20 cellular contexts compared by ENCODE assay signal in genomic region chr6:31722173-31722572, GRCh38. TPM values are rescaled to one million over a fixed set of nuclear protein-coding genes. Genes with fewer than 3 reads are reported as not detected.
DNase-seq lines count a peak whose midpoint lies in the region; ATAC-seq, FAIRE-seq and TF ChIP-seq lines count a peak whose summit lies in the region.
"Had no signal": no experiment of that assay in that cellular context is flagged by ENCODE, and none has a peak within 500 bp of the region (broad histone marks: within the 10 kb centered on the region; RNA-seq: fewer than 3 reads in every experiment).

No MANE protein-coding gene starts in this region.

- POLR2A ChIA-PET in activated naive CD8-positive, alpha-beta T cell treated with anti-CD3 and anti-CD28 coated beads, Interleukin-2, amount 10 ng/mL, durations not matched to agents 7 days and 5 days (lab: Charles Lee): interaction anchor here (0.7 to 2.6 kb wide), 5 partner anchors 8 to 498 kb away, joined by 3 to 8 read pairs (median 7); partner anchors contain the start of gene MSH5

- DNase-seq in NCI-H2029 (lab: John Stamatoyannopoulos, UW): peak; percentile 4
- no peak for DNase-seq in NCI-H2029 treated with DMSO at 0.1 percent for 48 hours (lab: John Stamatoyannopoulos, UW)
- no peak for DNase-seq in activated naive CD8-positive, alpha-beta T cell treated with anti-CD3 and anti-CD28 coated beads, Interleukin-2, amount 10 ng/mL, durations not matched to agents 7 days and 5 days
- DNase-seq in kidney: peak; percentile 34
- DNase-seq in neuronal stem cell (ENCODE audit: low spot score): no peak
- no peak for DNase-seq in NCI-H524 (lab: John Stamatoyannopoulos, UW)
- no peak for DNase-seq in stimulated activated CD4-positive, alpha-beta T cell treated with anti-CD3 and anti-CD28 coated beads, Interleukin-12 subunit alpha, Interleukin-12 subunit beta, amount 100 ng/mL, for 4 hours
- DNase-seq: AML-193; C1 segment of cervical spinal cord; Calu3; CD4-positive, alpha-beta T cell; DMS 273 treated with DMSO at 0.1 percent for 48 hours; GM23248 had no signal

- no peak overlapping the region for H2BK5ac ChIP-seq in neuronal stem cell (ENCODE audit: low read length)

- H3K27ac ChIP-seq in kidney (ENCODE audit: low read depth in 2 of 2, low read length in 2 of 2) (no peak overlapping the region), neuronal stem cell (replicated peaks; ENCODE audit: low read length) (no peak overlapping the region)
- H3K27ac ChIP-seq: 22Rv1, GM23248 had no signal

- no peak overlapping the region for H3K4ac ChIP-seq in neuronal stem cell (ENCODE audit: low read length)

- H3K4me3 ChIP-seq in kidney (ENCODE audit: low read length in 2 of 2) (no peak overlapping the region), neuronal stem cell (ENCODE audit: low read length in 2 of 2) (no peak overlapping the region)
- H3K4me3 ChIP-seq: GM23248 had no signal

- no peak overlapping the region for H3K9ac ChIP-seq in kidney (ENCODE audit: low read length in 2 of 2)
- H3K9ac ChIP-seq in neuronal stem cell (ENCODE audit: low read depth, low read length, poor library complexity): no peak overlapping the region
- H3K9ac ChIP-seq: GM23248 had no signal

- H3K23ac ChIP-seq in neuronal stem cell (ENCODE audit: low read depth, low read length, poor library complexity): peak overlapping the region; percentile 95

- peaks cover 6% of the 10 kb centered on the region for H3K27me3 Mint-ChIP-seq in activated naive CD8-positive, alpha-beta T cell treated with anti-CD3 and anti-CD28 coated beads, Interleukin-2, amount 10 ng/mL, durations not matched to agents 7 days and 5 days
- H3K27me3 Mint-ChIP-seq: CD4-positive, alpha-beta T cell had no signal

- no peaks in the 10 kb centered on the region for H3K9me3 Mint-ChIP-seq in activated naive CD8-positive, alpha-beta T cell treated with anti-CD3 and anti-CD28 coated beads, Interleukin-2, amount 10 ng/mL, durations not matched to agents 7 days and 5 days
- H3K9me3 Mint-ChIP-seq: CD4-positive, alpha-beta T cell had no signal

- H2BK12ac ChIP-seq in neuronal stem cell (ENCODE audit: low read length): no peak overlapping the region

- ATAC-seq in activated naive CD8-positive, alpha-beta T cell treated with anti-CD3 and anti-CD28 coated beads, Interleukin-2, amount 10 ng/mL, durations not matched to agents 7 days and 5 days (ENCODE audit: low read depth): no peak
- ATAC-seq in HG02623 (IDR thresholded peaks at IDR 0.05; ENCODE audit: unreplicated experiment): no peak
- ATAC-seq: HCT116 had no signal

- H2BK15ac ChIP-seq in neuronal stem cell (ENCODE audit: low read length): no peak overlapping the region

- no peak overlapping the region for H2AK5ac ChIP-seq in neuronal stem cell (ENCODE audit: low read depth, low read length)

- H2AFZ ChIP-seq in neuronal stem cell (ENCODE audit: low read length): no peak overlapping the region
- H2AFZ ChIP-seq: GM23248 had no signal

- no peak overlapping the region for H4K91ac ChIP-seq in neuronal stem cell (ENCODE audit: low read depth, low read length, poor library complexity)

- no peak for FAIRE-seq in kidney (lab: Jason Lieb, UNC)
- FAIRE-seq: H54 had no signal

- peaks cover 0 to 3% (median 0%) of the 10 kb centered on the region in 3 experiments for H3K27me3 ChIP-seq in neuronal stem cell (ENCODE audit: control insufficient read depth in 3 of 3, insufficient read depth in 3 of 3, low read depth in 1 of 3, low read length in 3 of 3)

- peaks cover 16% of the 10 kb centered on the region for H3K36me3 Mint-ChIP-seq in activated naive CD8-positive, alpha-beta T cell treated with anti-CD3 and anti-CD28 coated beads, Interleukin-2, amount 10 ng/mL, durations not matched to agents 7 days and 5 days

- intact Hi-C loops in kidney (cut with DNase I): no loop called here

- H3K36me3 ChIP-seq in kidney (ENCODE audit: control insufficient read depth in 1 of 2, insufficient read depth in 2 of 2, low read length in 2 of 2): peaks cover 6 to 14% of the 10 kb centered on the region in 2 donors
- peaks cover 19 to 26% of the 10 kb centered on the region in 2 donors for H3K36me3 ChIP-seq in neuronal stem cell (replicated peaks in 1 of 2; ENCODE audit: control insufficient read depth in 2 of 2, insufficient read depth in 2 of 2, low read length in 2 of 2)

- H3K4me3 Mint-ChIP-seq in activated naive CD8-positive, alpha-beta T cell treated with anti-CD3 and anti-CD28 coated beads, Interleukin-2, amount 10 ng/mL, durations not matched to agents 7 days and 5 days: no peak overlapping the region
- H3K4me3 Mint-ChIP-seq: CD4-positive, alpha-beta T cell had no signal

- WGBS in neuronal stem cell (ENCODE audit: extremely low coverage in 2 of 2, insufficient read length in 2 of 2, insufficient replicate concordance in 1 of 2), 2 donors: no CpG with 5 or more reads among the region's 3 CpGs

- H3K27ac Mint-ChIP-seq in activated naive CD8-positive, alpha-beta T cell treated with anti-CD3 and anti-CD28 coated beads, Interleukin-2, amount 10 ng/mL, durations not matched to agents 7 days and 5 days: peak overlapping the region; percentile 42
- H3K27ac Mint-ChIP-seq: CD4-positive, alpha-beta T cell had no signal

- H3K9me3 ChIP-seq in kidney (ENCODE audit: control insufficient read depth in 1 of 2, low read length in 2 of 2) (no peaks in the 10 kb centered on the region), neuronal stem cell (replicated peaks in 1 of 2; ENCODE audit: control insufficient read depth in 2 of 2, insufficient read depth in 1 of 2, low read depth in 1 of 2, low read length in 2 of 2) (no peaks in the 10 kb centered on the region)

- H4K8ac ChIP-seq in neuronal stem cell (ENCODE audit: low read depth, low read length): no peak overlapping the region

- H2BK120ac ChIP-seq in neuronal stem cell (ENCODE audit: low read depth, low read length): no peak overlapping the region

- no peak overlapping the region for H3K14ac ChIP-seq in neuronal stem cell (ENCODE audit: low read length)

- no peak overlapping the region for H3K18ac ChIP-seq in neuronal stem cell (ENCODE audit: low read length)

- no peaks in the 10 kb centered on the region for H3K79me1 ChIP-seq in neuronal stem cell (ENCODE audit: low read depth, low read length)

- peaks cover 27% of the 10 kb centered on the region for H3K4me1 Mint-ChIP-seq in activated naive CD8-positive, alpha-beta T cell treated with anti-CD3 and anti-CD28 coated beads, Interleukin-2, amount 10 ng/mL, durations not matched to agents 7 days and 5 days

- no peak for TF ChIP-seq CTCF in kidney (IDR thresholded peaks at IDR 0.05; ENCODE audit: borderline replicate concordance, extremely low read depth, insufficient read depth)

- H3K4me1 ChIP-seq in kidney (ENCODE audit: control insufficient read depth in 1 of 2, insufficient read depth in 1 of 2, low read depth in 1 of 2, low read length in 2 of 2) (no peaks in the 10 kb centered on the region), neuronal stem cell (ENCODE audit: control insufficient read depth in 2 of 2, insufficient read depth in 1 of 2, low read depth in 1 of 2, low read length in 2 of 2) (no peaks in the 10 kb centered on the region)

- H3K4me2 ChIP-seq in neuronal stem cell (ENCODE audit: insufficient read depth, low read length, poor library complexity, severe bottlenecking): no peak overlapping the region

RNA-seq across cellular contexts. Expression of gene LY6G6C, which starts 0.6 kb away (rescaled TPM):
- total RNA-seq in activated naive CD8-positive, alpha-beta T cell treated with anti-CD3 and anti-CD28 coated beads, Interleukin-2, amount 10 ng/mL, durations not matched to agents 7 days and 5 days: not detected
- total RNA-seq in kidney: not detected
- polyA plus RNA-seq in kidney (ENCODE audit: insufficient read depth, low read depth, low replicate concordance): not detected
- 0.57 TPM for polyA plus RNA-seq in neuronal stem cell (2013, experiment 1 of 2)
- polyA plus RNA-seq in neuronal stem cell (2013, experiment 2 of 2): 0.66 TPM
- total RNA-seq: Calu3; CD4-positive, alpha-beta T cell; Daoy; GM23248; HT-29 had no signal
- polyA plus RNA-seq: GM23248 had no signal

RNA-seq across cellular contexts. Expression of gene MPIG6B, which starts 1.0 kb away (rescaled TPM):
- total RNA-seq in activated naive CD8-positive, alpha-beta T cell treated with anti-CD3 and anti-CD28 coated beads, Interleukin-2, amount 10 ng/mL, durations not matched to agents 7 days and 5 days: 1 to 10 TPM; 1.2 to 1.5 TPM
- 0.60 TPM for total RNA-seq in kidney
- polyA plus RNA-seq in kidney (ENCODE audit: insufficient read depth, low read depth, low replicate concordance): not detected
- polyA plus RNA-seq in neuronal stem cell (2013, experiment 1 of 2): not detected
- not detected for polyA plus RNA-seq in neuronal stem cell (2013, experiment 2 of 2)
- total RNA-seq: A673, Calu3, Daoy, GM23248 had no signal
- polyA plus RNA-seq: GM23248 had no signal

RNA-seq across cellular contexts. Expression of gene DDAH2, which starts 6.9 kb away (rescaled TPM):
- total RNA-seq in activated naive CD8-positive, alpha-beta T cell treated with anti-CD3 and anti-CD28 coated beads, Interleukin-2, amount 10 ng/mL, durations not matched to agents 7 days and 5 days: 10 to 100 TPM; 28.3 to 29.1 TPM
- total RNA-seq in kidney: 98.9 TPM
- 147 TPM for polyA plus RNA-seq in kidney (ENCODE audit: insufficient read depth, low read depth, low replicate concordance)
- 115 TPM for polyA plus RNA-seq in neuronal stem cell (2013, experiment 1 of 2)
- 115 TPM for polyA plus RNA-seq in neuronal stem cell (2013, experiment 2 of 2)

RNA-seq across cellular contexts. Expression of gene LY6G6D, which starts 7.0 kb away (rescaled TPM):
- total RNA-seq in activated naive CD8-positive, alpha-beta T cell treated with anti-CD3 and anti-CD28 coated beads, Interleukin-2, amount 10 ng/mL, durations not matched to agents 7 days and 5 days: not detected
- not detected for total RNA-seq in kidney
- not detected for polyA plus RNA-seq in kidney (ENCODE audit: insufficient read depth, low read depth, low replicate concordance)
- polyA plus RNA-seq in neuronal stem cell (2013, experiment 1 of 2): not detected
- not detected for polyA plus RNA-seq in neuronal stem cell (2013, experiment 2 of 2)
- total RNA-seq: A673; Calu3; CD4-positive, alpha-beta T cell; Daoy; GM23248; HT-29 had no signal
- polyA plus RNA-seq: GM23248 had no signal

RNA-seq across cellular contexts. Expression of gene CLIC1, which starts 14.2 kb away (rescaled TPM):
- 100 to 1,000 TPM; 425 to 456 TPM for total RNA-seq in activated naive CD8-positive, alpha-beta T cell treated with anti-CD3 and anti-CD28 coated beads, Interleukin-2, amount 10 ng/mL, durations not matched to agents 7 days and 5 days
- 456 TPM for total RNA-seq in kidney
- polyA plus RNA-seq in kidney (ENCODE audit: insufficient read depth, low read depth, low replicate concordance): 489 TPM
- 220 TPM for polyA plus RNA-seq in neuronal stem cell (2013, experiment 1 of 2)
- polyA plus RNA-seq in neuronal stem cell (2013, experiment 2 of 2): 216 TPM

Comparison
In these comparisons a context has a peak if more than half of its experiments do, and no peak if none do; other contexts are left out.
1. DNase-seq: peak in NCI-H2029 (single experiment) and kidney (single experiment); none in NCI-H2029 treated with DMSO at 0.1 percent for 48 hours (single experiment), activated naive CD8-positive, alpha-beta T cell treated with anti-CD3 and anti-CD28 coated beads, Interleukin-2, amount 10 ng/mL, durations not matched to agents 7 days and 5 days (single experiment), neuronal stem cell (single experiment), NCI-H524 (0 of 2) and stimulated activated CD4-positive, alpha-beta T cell treated with anti-CD3 and anti-CD28 coated beads, Interleukin-12 subunit alpha, Interleukin-12 subunit beta, amount 100 ng/mL, for 4 hours (single experiment).